ENCODE assay signal across 18 cellular contexts in genomic region chr15:88932271-88932874, GRCh38.
DNase-seq lines count a peak whose midpoint lies in the region; ATAC-seq and TF ChIP-seq lines count a peak whose summit lies in the region.
"Had no signal": no experiment of that assay in that cellular context is flagged by ENCODE, and none has a peak within 500 bp of the region (broad histone marks: within the 10 kb centered on the region; RNA-seq: fewer than 3 reads in every experiment).

No MANE protein-coding gene starts in this region.

- H3K9me3 ChIP-seq in adipocyte (ENCODE audit: control insufficient read depth, low read length) (peaks cover 8% of the 10 kb centered on the region), tibial artery (no peaks in the 10 kb centered on the region)
- H3K9me3 ChIP-seq: testis had no signal

- H3K4me3 ChIP-seq in adipocyte (ENCODE audit: low read length) (peak overlapping the region; percentile 16), tibial artery (no peak overlapping the region)
- H3K4me3 ChIP-seq: BLaER1 treated with 17β-estradiol and CSF1 and Interleukin-3, amounts not matched to agents 10 nM and 100 nM; GM12878; testis had no signal

- ATAC-seq in HG02623 (IDR thresholded peaks at IDR 0.05; ENCODE audit: unreplicated experiment), result no peak
- ATAC-seq: GM12878, HCT116 had no signal

- peak overlapping the region; percentile 40 for H3K9ac ChIP-seq in adipocyte (ENCODE audit: low read length)
- H3K9ac ChIP-seq: BLaER1 treated with 17β-estradiol and CSF1 and Interleukin-3, amounts not matched to agents 10 nM and 100 nM had no signal

- DNase-seq in adipocyte (ENCODE audit: low read depth) (no peak), globus pallidus (ENCODE audit: low spot score) (peak; percentile 93), middle frontal gyrus (ENCODE audit: extremely low spot score, low spot score) (peak; percentile 26), tibial artery (no peak), NCI-H146 treated with DMSO at 0.1 percent for 48 hours (lab: John Stamatoyannopoulos, UW; ENCODE audit: unreplicated experiment) (no peak), AML-193 (lab: John Stamatoyannopoulos, UW) (no peak), SKM-1 (lab: John Stamatoyannopoulos, UW; ENCODE audit: unreplicated experiment) (no peak)
- DNase-seq: activated B cell treated with CpG ODN at 0.5 μM for 24 hours, cerebellar nuclear complex, mesenchymal stem cell, NCI-H1436 treated with DMSO at 0.1 percent for 48 hours, NCI-H510A, testis had no signal

- TF ChIP-seq CTCF in tibial artery (IDR thresholded peaks at IDR 0.05), result no peak

- H3K36me3 ChIP-seq in adipocyte (ENCODE audit: control insufficient read depth, insufficient read depth, low read length, severe bottlenecking) (no peaks in the 10 kb centered on the region), tibial artery (no peaks in the 10 kb centered on the region)
- H3K36me3 ChIP-seq: BLaER1 treated with 17β-estradiol and CSF1 and Interleukin-3, amounts not matched to agents 10 nM and 100 nM had no signal

- intact Hi-C loops in tibial artery (cut with DNase I; ENCODE audit: low total_unique reads), result no loop called here

- H3K27ac ChIP-seq in tibial artery, result peak overlapping the region; percentile 7 to 19
- H3K27ac ChIP-seq: BLaER1 treated with 17β-estradiol and CSF1 and Interleukin-3, amounts not matched to agents 10 nM and 100 nM; HL-60; testis had no signal

- H3K4me1 ChIP-seq in adipocyte (ENCODE audit: control insufficient read depth, insufficient read depth, low read length) (peaks cover 14% of the 10 kb centered on the region), tibial artery (no peaks in the 10 kb centered on the region)
- H3K4me1 ChIP-seq: BLaER1 treated with 17β-estradiol and CSF1 and Interleukin-3, amounts not matched to agents 10 nM and 100 nM; testis had no signal

- peaks cover 10% of the 10 kb centered on the region for H3K27me3 ChIP-seq in adipocyte (replicated peaks; ENCODE audit: control insufficient read depth, insufficient read depth, low read length)
- H3K27me3 ChIP-seq in tibial artery, result no peaks in the 10 kb centered on the region
- H3K27me3 ChIP-seq: BLaER1 treated with 17β-estradiol and CSF1 and Interleukin-3, amounts not matched to agents 10 nM and 100 nM; testis had no signal

Comparison
In these comparisons a context has a peak if more than half of its experiments do, and no peak if none do; other contexts are left out.
1. DNase-seq: peak in globus pallidus (single experiment) and middle frontal gyrus (single experiment); none in adipocyte (single experiment), tibial artery (0 of 2), NCI-H146 treated with DMSO at 0.1 percent for 48 hours (single experiment), AML-193 (0 of 2) and SKM-1 (single experiment).